19 cellular contexts compared by ENCODE assay signal in the genomic region with DNA sequence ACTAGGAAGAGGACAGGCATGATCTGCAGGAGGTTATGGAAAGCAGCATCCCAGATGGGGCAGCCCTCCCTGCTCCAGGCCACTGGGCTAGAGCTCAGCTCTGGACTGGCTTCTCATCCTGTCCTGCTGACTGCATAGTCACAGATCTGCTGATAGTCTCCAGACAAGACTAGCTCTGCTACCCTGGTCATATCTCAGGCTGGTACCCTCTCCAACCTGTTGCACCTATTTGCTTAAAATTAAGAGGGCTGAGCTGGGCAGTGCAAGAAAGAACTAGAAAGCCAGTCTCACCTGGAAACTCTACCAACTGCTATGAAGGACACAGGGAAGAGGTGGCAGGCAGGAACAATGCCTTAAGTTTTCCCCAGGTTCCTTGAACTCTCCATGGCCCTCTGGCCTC. TPM values are rescaled to one million over a fixed set of nuclear protein-coding genes. Genes with fewer than 3 reads are reported as not detected.
DNase-seq lines count a peak whose midpoint lies in the region; ATAC-seq, FAIRE-seq and TF ChIP-seq lines count a peak whose summit lies in the region.
"Had no signal": no experiment of that assay in that cellular context is flagged by ENCODE, and none has a peak within 500 bp of the region (broad histone marks: within the 10 kb centered on the region; RNA-seq: fewer than 3 reads in every experiment).

No MANE protein-coding gene starts in this region.

- DNase-seq in left ventricle myocardium inferior: no peak
- no peak for DNase-seq in left ventricle myocardium superior
- DNase-seq in GM12878 (ENCODE audit: low read depth, low spot score): no peak
- no peak for DNase-seq in neural crest cell (ENCODE audit: low read depth, low spot score)
- no peak for DNase-seq in vagina (ENCODE audit: extremely low spot score in 2 of 2)
- DNase-seq in amygdala (lab: John Stamatoyannopoulos, UW): no peak
- DNase-seq in GM19239 (ENCODE audit: insufficient read length, low spot score): no peak
- DNase-seq in germinal center (ENCODE audit: low spot score): no peak
- DNase-seq: activated CD8-positive, alpha-beta memory T cell treated with anti-CD3 and anti-CD28 coated beads, Interleukin-2, amount 10 ng/mL, durations not matched to agents 7 days and 5 days; anterior cingulate cortex; DMS53; IMR-90; left cardiac atrium; NCI-H1092 treated with DMSO at 0.1 percent for 48 hours; NCI-H2227 treated with DMSO at 0.1 percent for 48 hours; sigmoid colon; stimulated activated CD4-positive, alpha-beta T cell treated with anti-CD3 and anti-CD28 coated beads, Interleukin-4, amount 100 ng/mL, for 4 hours had no signal

- in situ Hi-C loops in GM12878 (cut with MboI): no loop called here

- H3K79me2 ChIP-seq in GM12878 (ENCODE audit: control insufficient read depth, insufficient read depth, low read length): peaks cover 27% of the 10 kb centered on the region

- 0 out of 2 replicates have a peak overlapping the region, but pooled peaks have one; percentile 23 for H3K4me2 ChIP-seq in GM12878 (ENCODE audit: control insufficient read depth, insufficient read depth)

- SMC1A ChIA-PET in GM12878 (lab: Charles Lee; ENCODE audit: uncharacterized antibody, unreplicated experiment): interaction anchor here (1.1 to 3.5 kb wide), 9 partner anchors 11 to 41 kb away, joined by 3 to 16 read pairs (median 7); a partner anchor contains a TSS

- TF ChIP-seq POLR2A in GM12878 (IDR thresholded peaks at IDR 0.05; ENCODE audit: low read depth, low read length): no peak
- TF ChIP-seq POLR2A in vagina (IDR thresholded peaks at IDR 0.05): no peak

- TF ChIP-seq EP300 in GM12878 (IDR thresholded peaks at IDR 0.05; ENCODE audit: borderline replicate concordance in 1 of 2, control insufficient read depth in 1 of 2, low read depth in 2 of 2, low read length in 2 of 2): no peak

- H3K4me1 ChIP-seq in left ventricle myocardium inferior (peaks cover 94% of the 10 kb centered on the region), GM12878 (ENCODE audit: control insufficient read depth, insufficient read depth, low read length) (peaks cover 29% of the 10 kb centered on the region), vagina (peaks cover 57% of the 10 kb centered on the region)

- POLR2A ChIA-PET in GM12878 (lab: Charles Lee): interaction anchor here (1.2 to 1.8 kb wide), 5 partner anchors 14 to 35 kb away, joined by 3 to 5 read pairs (median 4); no protein-coding TSS in a partner anchor

- intact Hi-C loops in left ventricle myocardium inferior (cut with micrococcal nuclease) (no loop called here), left ventricle myocardium superior (cut with micrococcal nuclease) (no loop called here), GM12878 (cut with micrococcal nuclease; ENCODE audit: unreplicated experiment) (loop anchor here (5.0 kb wide), 1 partner anchor 129 kb away; no protein-coding TSS in a partner anchor), vagina (cut with DNase I) (no loop called here)

- no peak for TF ChIP-seq CTCF in left ventricle myocardium inferior (IDR thresholded peaks at IDR 0.05; ENCODE audit: borderline replicate concordance)
- TF ChIP-seq CTCF in GM12878 (IDR thresholded peaks at IDR 0.05 in 2 of 3, conservative IDR thresholded peaks at IDR 0.05 in 1 of 3; ENCODE audit: control insufficient read depth in 2 of 3, extremely low read depth in 1 of 3, insufficient read depth in 1 of 3, low read depth in 3 of 3, low read length in 3 of 3): no peak
- TF ChIP-seq CTCF in neural crest cell (conservative IDR thresholded peaks at IDR 0.05): no peak
- TF ChIP-seq CTCF in vagina (IDR thresholded peaks at IDR 0.05): no peak

- no peak for TF ChIP-seq RAD21 in GM12878 (IDR thresholded peaks at IDR 0.05; ENCODE audit: insufficient read depth, low read depth, low read length)

- no peaks in the 10 kb centered on the region for H3K27me3 Mint-ChIP-seq in neural crest cell (ENCODE audit: low read depth)
- H3K27me3 Mint-ChIP-seq: activated CD8-positive, alpha-beta memory T cell treated with anti-CD3 and anti-CD28 coated beads, Interleukin-2, amount 10 ng/mL, durations not matched to agents 7 days and 5 days had no signal

- CTCF ChIA-PET in GM12878 (lab: Yijun Ruan, JAX): interaction anchor here (0.9 to 2.6 kb wide), 4 partner anchors 9 to 75 kb away, joined by 3 to 7 read pairs (median 4); no protein-coding TSS in a partner anchor

- H3K27ac Mint-ChIP-seq in neural crest cell (ENCODE audit: unreplicated experiment): peak overlapping the region; percentile 4
- H3K27ac Mint-ChIP-seq: activated CD8-positive, alpha-beta memory T cell treated with anti-CD3 and anti-CD28 coated beads, Interleukin-2, amount 10 ng/mL, durations not matched to agents 7 days and 5 days had no signal

- H3K9me3 ChIP-seq in left ventricle myocardium inferior (replicated peaks): no peaks in the 10 kb centered on the region
- H3K9me3 ChIP-seq in GM12878 (replicated peaks; ENCODE audit: control insufficient read depth, insufficient read depth, low read length): no peaks in the 10 kb centered on the region
- no peaks in the 10 kb centered on the region for H3K9me3 ChIP-seq in vagina
- H3K9me3 ChIP-seq: sigmoid colon had no signal

- H3K36me3 ChIP-seq in left ventricle myocardium inferior (no peaks in the 10 kb centered on the region), GM12878 (ENCODE audit: control insufficient read depth in 2 of 2, insufficient read depth in 2 of 2, low read length in 1 of 2) (peaks cover 0 to 3% of the 10 kb centered on the region in 2 experiments; a peak in 2 of 4 replicates), vagina (peaks cover 0 to 5% of the 10 kb centered on the region in 2 donors)
- H3K36me3 ChIP-seq: sigmoid colon had no signal

- RAD21 ChIA-PET in GM12878 (lab: Charles Lee; ENCODE audit: unreplicated experiment): interaction anchor here (0.9 to 2.5 kb wide), 7 partner anchors 11 to 128 kb away, joined by 3 to 11 read pairs (median 6); no protein-coding TSS in a partner anchor

- no peak overlapping the region for H3K9ac ChIP-seq in GM12878 (ENCODE audit: control insufficient read depth, insufficient read depth, low read length)

- H3K27ac ChIP-seq in left ventricle myocardium inferior (replicated peaks): peak overlapping the region; percentile 58
- no peak overlapping the region for H3K27ac ChIP-seq in GM12878 (ENCODE audit: control insufficient read depth, insufficient read depth)
- peak overlapping the region; percentile 75 for H3K27ac ChIP-seq in vagina
- H3K27ac ChIP-seq: SK-N-MC had no signal

- ATAC-seq in left ventricle myocardium superior (no peak), GM12878 (no peak)
- ATAC-seq: activated CD8-positive, alpha-beta memory T cell treated with anti-CD3 and anti-CD28 coated beads, Interleukin-2, amount 10 ng/mL, durations not matched to agents 7 days and 5 days; left cardiac atrium had no signal

- H3K4me3 ChIP-seq in left ventricle myocardium inferior (no peak overlapping the region), GM12878 (no peak overlapping the region), vagina (no peak overlapping the region)
- H3K4me3 ChIP-seq: sigmoid colon, SK-N-MC had no signal

- no peak overlapping the region for H3K4me3 Mint-ChIP-seq in neural crest cell
- H3K4me3 Mint-ChIP-seq: activated CD8-positive, alpha-beta memory T cell treated with anti-CD3 and anti-CD28 coated beads, Interleukin-2, amount 10 ng/mL, durations not matched to agents 7 days and 5 days had no signal

- FAIRE-seq in GM12878 (lab: Jason Lieb, UNC) (no peak), GM19239 (lab: Jason Lieb, UNC) (no peak)
- FAIRE-seq: H1 had no signal

- no peaks in the 10 kb centered on the region for H3K27me3 ChIP-seq in left ventricle myocardium inferior (ENCODE audit: low read depth)
- no peaks in the 10 kb centered on the region for H3K27me3 ChIP-seq in GM12878 (replicated peaks in 1 of 2; ENCODE audit: control insufficient read depth in 2 of 2, insufficient read depth in 2 of 2, low read length in 1 of 2)
- H3K27me3 ChIP-seq in vagina: no peaks in the 10 kb centered on the region
- H3K27me3 ChIP-seq: sigmoid colon had no signal

- no TSS peak for BruUV-seq in GM12878 (replicated peaks; lab: Mats Ljungman, UMichigan)

- H3K9me3 Mint-ChIP-seq in neural crest cell: no peaks in the 10 kb centered on the region

- no peak overlapping the region for H2AFZ ChIP-seq in GM12878 (ENCODE audit: control insufficient read depth, low read depth, low read length)

- peaks cover 32% of the 10 kb centered on the region for H3K4me1 Mint-ChIP-seq in neural crest cell

- 0 out of 2 replicates have a peak, but pooled peaks cover 2% of the 10 kb centered on the region for H4K20me1 ChIP-seq in GM12878 (ENCODE audit: control insufficient read depth, insufficient read depth)

- no peaks in the 10 kb centered on the region for H3K36me3 Mint-ChIP-seq in neural crest cell (ENCODE audit: low read depth)

TF ChIP-seq in GM12878, 131 proteins besides CTCF, POLR2A, EP300 and RAD21 (continues in another document):
- TF ChIP-seq TCF12 (IDR thresholded peaks at IDR 0.05; ENCODE audit: low read depth, low read length): no peak
- no peak for TF ChIP-seq NR2C1 (IDR thresholded peaks at IDR 0.05)
- no peak for TF ChIP-seq NFXL1 (IDR thresholded peaks at IDR 0.05; ENCODE audit: borderline replicate concordance)
- TF ChIP-seq RELA (IDR thresholded peaks at IDR 0.05; ENCODE audit: borderline replicate concordance, partially characterized antibody): no peak
- TF ChIP-seq FOXK2 (IDR thresholded peaks at IDR 0.05): no peak
- no peak for TF ChIP-seq MEF2B (IDR thresholded peaks at IDR 0.05; ENCODE audit: partially characterized antibody, poor library complexity, severe bottlenecking)

RNA-seq across cellular contexts. Expression of a gene that starts 40.4 kb away (rescaled TPM):
- total RNA-seq in left ventricle myocardium inferior: 15.7 TPM
- 19.5 TPM for total RNA-seq in left ventricle myocardium superior
- total RNA-seq in GM12878 (2013; cell fraction: nucleolus; rRNA removed): 128 and 140 TPM in 2 replicates
- total RNA-seq in GM12878 (2014; rRNA removed): 16.5 and 17.5 TPM in 2 replicates
- total RNA-seq in GM12878 (2014; rRNA removed; fragmentation: Illumina TruSeq; extraction: Trizol): 14.2 and 14.6 TPM in 2 replicates
- total RNA-seq in GM12878 (2021): 34.4 and 38.7 TPM in 2 replicates
- 4.5 TPM for polyA plus RNA-seq in GM12878 (2011; ENCODE audit: low read depth)
- 8.8 and 11.6 TPM in 2 replicates for polyA plus RNA-seq in GM12878 (2011; rRNA removed)
- 12.4 and 12.8 TPM in 2 replicates for polyA plus RNA-seq in GM12878 (2011; cell fraction: cytosol; rRNA removed)
- polyA plus RNA-seq in GM12878 (2011; cell fraction: nucleus; rRNA removed): 20.1 and 27.3 TPM in 2 replicates
- 10.6 and 14.4 TPM in 2 replicates for polyA plus RNA-seq in GM12878 (2012)
- 8.8 and 14.7 TPM in 2 replicates for polyA plus RNA-seq in GM12878 (2014; fragmentation: Illumina TruSeq; extraction: Trizol)
- 1 to 10 TPM; 1.3 TPM for polyA plus RNA-seq in GM12878 (2014; fragmentation: Nextera tagmentation; extraction: Ambion mirVana)
- polyA plus RNA-seq in GM12878 (2014; rRNA removed): 20.3 and 20.9 TPM in 2 replicates
- 1 to 10 TPM; 2.2 to 5.2 TPM for polyA plus RNA-seq in GM12878 (2016; fragmentation: Nextera tagmentation; extraction: Ambion mirVana)
- 18.1 and 33.2 TPM in 2 replicates for polyA minus RNA-seq in GM12878 (2011; rRNA and poly(A)+ RNA removed)
- polyA minus RNA-seq in GM12878 (2011; cell fraction: cytosol; rRNA and poly(A)+ RNA removed): 11.4 and 12.6 TPM in 2 replicates
- polyA minus RNA-seq in GM12878 (2011; cell fraction: nucleus; rRNA and poly(A)+ RNA removed): 28.3 and 47.7 TPM in 2 replicates
- total RNA-seq in neural crest cell: 12.7 and 13.7 TPM in 2 replicates
- 31.7 TPM for total RNA-seq in vagina
